Comparison of ENCODE assay signal across 1 cellular context in the genomic region with DNA sequence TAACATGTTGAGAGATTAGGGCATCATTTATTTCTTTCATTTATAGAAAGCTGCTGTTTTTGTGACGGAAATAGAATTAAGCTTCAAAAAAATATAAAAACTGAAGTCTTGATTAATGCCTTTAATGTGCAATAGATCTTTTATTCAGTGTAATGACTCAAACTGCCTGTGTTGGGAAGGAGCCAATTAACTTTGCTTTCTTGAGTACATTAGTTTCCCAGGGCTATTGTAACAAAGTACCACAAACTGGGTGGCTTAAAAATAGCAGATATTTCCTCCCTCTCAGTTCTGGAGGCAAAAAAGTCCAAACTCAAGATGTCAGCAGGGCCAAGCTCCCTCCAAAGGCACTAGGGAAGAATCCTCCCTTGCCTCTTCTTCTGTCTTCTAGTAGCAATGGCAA.
TF ChIP-seq lines count a peak whose summit lies in the region.

No MANE protein-coding gene starts in this region.

TF ChIP-seq in IMR-90, 13 proteins besides CTCF, POLR2A, EP300 and RAD21 (continued from another document):
- no peak for TF ChIP-seq MXI1 (IDR thresholded peaks at IDR 0.05; ENCODE audit: borderline replicate concordance, low read depth, low read length)
- no peak for TF ChIP-seq CEBPB (IDR thresholded peaks at IDR 0.05; ENCODE audit: low read depth, low read length)
- no peak for TF ChIP-seq MAZ (IDR thresholded peaks at IDR 0.05; ENCODE audit: borderline replicate concordance, low read depth, low read length)
- TF ChIP-seq CHD1 (IDR thresholded peaks at IDR 0.05; ENCODE audit: low read depth, low read length): no peak
- TF ChIP-seq RFX5 (IDR thresholded peaks at IDR 0.05; ENCODE audit: low read depth, low read length): no peak
- TF ChIP-seq MAFK (IDR thresholded peaks at IDR 0.05; ENCODE audit: low read depth, low read length): no peak
- TF ChIP-seq, protein P1, sequence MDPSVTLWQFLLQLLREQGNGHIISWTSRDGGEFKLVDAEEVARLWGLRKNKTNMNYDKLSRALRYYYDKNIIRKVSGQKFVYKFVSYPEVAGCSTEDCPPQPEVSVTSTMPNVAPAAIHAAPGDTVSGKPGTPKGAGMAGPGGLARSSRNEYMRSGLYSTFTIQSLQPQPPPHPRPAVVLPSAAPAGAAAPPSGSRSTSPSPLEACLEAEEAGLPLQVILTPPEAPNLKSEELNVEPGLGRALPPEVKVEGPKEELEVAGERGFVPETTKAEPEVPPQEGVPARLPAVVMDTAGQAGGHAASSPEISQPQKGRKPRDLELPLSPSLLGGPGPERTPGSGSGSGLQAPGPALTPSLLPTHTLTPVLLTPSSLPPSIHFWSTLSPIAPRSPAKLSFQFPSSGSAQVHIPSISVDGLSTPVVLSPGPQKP (IDR thresholded peaks at IDR 0.05; ENCODE audit: borderline replicate concordance, low read depth, low read length): no peak
- TF ChIP-seq SMC3 (IDR thresholded peaks at IDR 0.05; ENCODE audit: low read depth, low read length): no peak
- TF ChIP-seq, protein P2, sequence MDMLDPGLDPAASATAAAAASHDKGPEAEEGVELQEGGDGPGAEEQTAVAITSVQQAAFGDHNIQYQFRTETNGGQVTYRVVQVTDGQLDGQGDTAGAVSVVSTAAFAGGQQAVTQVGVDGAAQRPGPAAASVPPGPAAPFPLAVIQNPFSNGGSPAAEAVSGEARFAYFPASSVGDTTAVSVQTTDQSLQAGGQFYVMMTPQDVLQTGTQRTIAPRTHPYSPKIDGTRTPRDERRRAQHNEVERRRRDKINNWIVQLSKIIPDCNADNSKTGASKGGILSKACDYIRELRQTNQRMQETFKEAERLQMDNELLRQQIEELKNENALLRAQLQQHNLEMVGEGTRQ (IDR thresholded peaks at IDR 0.05; ENCODE audit: low read depth, low read length): no peak
- TF ChIP-seq BHLHE40 (IDR thresholded peaks at IDR 0.05; ENCODE audit: low read depth, low read length): no peak
